Comparison of ENCODE assay signal across 9 cellular contexts in genomic region chr12:69241444-69242092, GRCh38. TPM values are rescaled to one million over a fixed set of nuclear protein-coding genes. Genes with fewer than 3 reads are reported as not detected.
DNase-seq lines count a peak whose midpoint lies in the region; ATAC-seq and TF ChIP-seq lines count a peak whose summit lies in the region.
"Had no signal": no experiment of that assay in that cellular context is flagged by ENCODE, and none has a peak within 500 bp of the region (broad histone marks: within the 10 kb centered on the region; RNA-seq: fewer than 3 reads in every experiment).

No MANE protein-coding gene starts in this region.

- H3K4me1 ChIP-seq in heart right ventricle (peaks cover 7 to 64% (median 56%) of the 10 kb centered on the region in 9 donors), suprapubic skin (peaks cover 34% of the 10 kb centered on the region)

- no peak overlapping the region for H3K27ac Mint-ChIP-seq in activated B cell treated with CpG ODN at 0.5 μM for 24 hours

- H3K36me3 ChIP-seq in heart right ventricle (peaks cover 0 to 6% (median 0%) of the 10 kb centered on the region in 9 donors), suprapubic skin (no peaks in the 10 kb centered on the region)

- no peaks in the 10 kb centered on the region for H3K27me3 Mint-ChIP-seq in activated B cell treated with CpG ODN at 0.5 μM for 24 hours

- no peaks in the 10 kb centered on the region for H3K9me3 ChIP-seq in heart right ventricle
- H3K9me3 ChIP-seq in suprapubic skin: no peaks in the 10 kb centered on the region

- WGBS in heart right ventricle, 2 donors: 45 to 50% methylated on average over 5 of the region's 5 CpGs
- WGBS in suprapubic skin: 45% methylated on average over 5 of the region's 5 CpGs

- H3K27ac ChIP-seq in heart right ventricle (no peak overlapping the region), suprapubic skin (no peak overlapping the region)

- peaks cover 21% of the 10 kb centered on the region for H3K36me3 Mint-ChIP-seq in activated B cell treated with CpG ODN at 0.5 μM for 24 hours (ENCODE audit: low read depth)

- no peak for TF ChIP-seq POLR2A in suprapubic skin (IDR thresholded peaks at IDR 0.05)

- no peaks in the 10 kb centered on the region for H3K9me3 Mint-ChIP-seq in activated B cell treated with CpG ODN at 0.5 μM for 24 hours

- POLR2A ChIA-PET in activated B cell treated with CpG ODN at 0.5 μM for 24 hours (lab: Charles Lee): interaction anchor here (0.6 to 1.5 kb wide), 4 partner anchors 11 to 632 kb away, joined by 3 to 6 read pairs (median 4); no protein-coding TSS in a partner anchor

- TF ChIP-seq CTCF in heart right ventricle (IDR thresholded peaks at IDR 0.05) (no peak), activated B cell treated with CpG ODN at 0.5 μM for 24 hours (IDR thresholded peaks at IDR 0.05) (no peak), suprapubic skin (IDR thresholded peaks at IDR 0.05) (no peak)

- ATAC-seq in heart right ventricle (no peak), Right ventricle myocardium inferior (no peak), activated B cell treated with CpG ODN at 0.5 μM for 24 hours (ENCODE audit: low read depth) (no peak), GM18511 (IDR thresholded peaks at IDR 0.05; ENCODE audit: unreplicated experiment) (no peak), HG03196 (IDR thresholded peaks at IDR 0.05; ENCODE audit: unreplicated experiment) (no peak)

- intact Hi-C loops in heart right ventricle (cut with DNase I): no loop called here
- intact Hi-C loops in Right ventricle myocardium inferior (cut with DNase I): no loop called here
- intact Hi-C loops in activated B cell treated with CpG ODN at 0.5 μM for 24 hours (cut with micrococcal nuclease): loop anchor here (5.0 kb wide), 1 partner anchor 116 kb away; the partner anchor contains the start of gene YEATS4

- H3K4me3 ChIP-seq in heart right ventricle (peak overlapping the region in 7 of 10 donors; percentile 60 to 99 (median 82)), iPS-11a (ENCODE audit: low read depth, low read length) (peak overlapping the region; percentile 82), suprapubic skin (peak overlapping the region; percentile 92)

- CTCF ChIA-PET in activated B cell treated with CpG ODN at 0.5 μM for 24 hours (lab: Charles Lee): interaction anchor here (0.6 to 3.0 kb wide), 6 partner anchors 10 to 399 kb away, joined by 3 to 10 read pairs (median 4); no protein-coding TSS in a partner anchor

- H3K27me3 ChIP-seq in heart right ventricle: no peaks in the 10 kb centered on the region
- H3K27me3 ChIP-seq in suprapubic skin: no peaks in the 10 kb centered on the region

- DNase-seq in heart right ventricle: no peak
- DNase-seq in Right ventricle myocardium inferior (ENCODE audit: missing footprints): no peak
- no peak for DNase-seq in activated B cell treated with CpG ODN at 0.5 μM for 24 hours
- DNase-seq in suprapubic skin (ENCODE audit: low spot score in 2 of 2): no peak
- DNase-seq in NCI-H146 treated with DMSO at 0.1 percent for 48 hours (lab: John Stamatoyannopoulos, UW; ENCODE audit: unreplicated experiment): no peak
- DNase-seq: T-helper 9 cell had no signal

- peaks cover 68% of the 10 kb centered on the region for H3K4me1 Mint-ChIP-seq in activated B cell treated with CpG ODN at 0.5 μM for 24 hours

- H3K4me3 Mint-ChIP-seq in activated B cell treated with CpG ODN at 0.5 μM for 24 hours: peak overlapping the region; percentile 55

- TF ChIP-seq EP300 in suprapubic skin (IDR thresholded peaks at IDR 0.05): no peak

RNA-seq across cellular contexts. Expression of gene CPSF6, which starts 2.2 kb away (rescaled TPM):
- 10 to 100 TPM; 23.9 to 34.6 (median 29.3) TPM for total RNA-seq in heart right ventricle
- polyA plus RNA-seq in heart right ventricle: 10 to 100 TPM; 11.7 to 13.2 TPM
- 29.3 TPM for total RNA-seq in Right ventricle myocardium inferior
- total RNA-seq in activated B cell treated with CpG ODN at 0.5 μM for 24 hours: 95.5 and 104 TPM in 2 replicates
- total RNA-seq in suprapubic skin: 10 to 100 TPM; 27.4 to 54.2 (median 32.3) TPM
